ENCODE assay signal across 8 cellular contexts in genomic region chrX:119684312-119684711, GRCh38. TPM values are rescaled to one million over a fixed set of nuclear protein-coding genes. Genes with fewer than 3 reads are reported as not detected.
A peak's percentile ranks its signal among the peaks of the same experiment; 100 is the strongest.
DNase-seq lines count a peak whose midpoint lies in the region; ATAC-seq, FAIRE-seq and TF ChIP-seq lines count a peak whose summit lies in the region.
"Not testable (repeated sequence)": the region's sequence is repeated elsewhere in the genome, so short reads cannot be mapped to it uniquely, and the experiment has no call there.

No MANE protein-coding gene starts in this region.

- not testable (repeated sequence) for ATAC-seq in natural killer cell treated with Interleukin-12 subunit alpha and Interleukin-12 subunit beta and Interleukin-15 and Interleukin-18, amount 100 ng/mL, for 72 hours; stimulated activated naive CD8-positive, alpha-beta T cell treated with anti-CD3 and anti-CD28 coated beads, Interleukin-15, amount 100 ng/mL, for 72 hours

- not testable (repeated sequence) for TF ChIP-seq POLR2A in Peyer's patch (IDR thresholded peaks at IDR 0.05); endothelial cell of umbilical vein (IDR thresholded peaks at IDR 0.05; ENCODE audit: low read depth, low read length)

- H3K4me1 ChIP-seq in A673 (ENCODE audit: insufficient read depth, low read length, poor library complexity, severe bottlenecking) = peaks cover 27% of the 10 kb centered on the region
- H3K4me1 ChIP-seq in HEK293 (ENCODE audit: control insufficient read depth, insufficient read depth, low read length) = peaks cover 11% of the 10 kb centered on the region; the same call in 1 of the 2 replicates
- peaks cover 0 to 24% (median 6%) of the 10 kb centered on the region in 4 donors for H3K4me1 ChIP-seq in Peyer's patch
- H3K4me1 ChIP-seq in endothelial cell of umbilical vein (ENCODE audit: control insufficient read depth, extremely low read depth, insufficient read depth, low read length) = peaks cover 28% of the 10 kb centered on the region

- H3K36me3 Mint-ChIP-seq in activated CD4-positive, alpha-beta T cell treated with anti-CD3 and anti-CD28 coated beads, Interleukin-2, amount 10 ng/mL, durations not matched to agents 7 days and 5 days (ENCODE audit: low read depth) = peaks cover 55% of the 10 kb centered on the region
- H3K36me3 Mint-ChIP-seq in activated naive CD4-positive, alpha-beta T cell treated with anti-CD3 and anti-CD28 coated beads, Interleukin-2, amount 50 U/mL, for 24 hours; natural killer cell treated with Interleukin-12 subunit alpha and Interleukin-12 subunit beta and Interleukin-15 and Interleukin-18, amount 100 ng/mL, for 72 hours: not testable (repeated sequence)

- TF ChIP-seq CTCF in A673 (conservative IDR thresholded peaks at IDR 0.05; ENCODE audit: low read depth, low read length); HEK293 (tag by site-specific recombination; IDR thresholded peaks at IDR 0.05); Peyer's patch (IDR thresholded peaks at IDR 0.05); endothelial cell of umbilical vein (IDR thresholded peaks at IDR 0.05; ENCODE audit: extremely low read depth in 1 of 2, insufficient read depth in 1 of 2, low read depth in 1 of 2, low read length in 2 of 2): not testable (repeated sequence)

- H3K9ac ChIP-seq in endothelial cell of umbilical vein (replicated peaks; ENCODE audit: extremely low read depth, insufficient read depth, low read length) = not testable (repeated sequence)

- peak overlapping the region; percentile 99 for H3K27ac Mint-ChIP-seq in activated CD4-positive, alpha-beta T cell treated with anti-CD3 and anti-CD28 coated beads, Interleukin-2, amount 10 ng/mL, durations not matched to agents 7 days and 5 days
- H3K27ac Mint-ChIP-seq in activated naive CD4-positive, alpha-beta T cell treated with anti-CD3 and anti-CD28 coated beads, Interleukin-2, amount 50 U/mL, for 24 hours = peak overlapping the region; percentile 98
- peak overlapping the region; percentile 99 for H3K27ac Mint-ChIP-seq in natural killer cell treated with Interleukin-12 subunit alpha and Interleukin-12 subunit beta and Interleukin-15 and Interleukin-18, amount 100 ng/mL, for 72 hours
- peak overlapping the region; percentile 91 to 97 for H3K27ac Mint-ChIP-seq in stimulated activated naive CD8-positive, alpha-beta T cell treated with anti-CD3 and anti-CD28 coated beads, Interleukin-15, amount 100 ng/mL, for 72 hours

- CTCF ChIA-PET in A673 (lab: Charles Lee) = not testable (repeated sequence)
- CTCF ChIA-PET in HEK293 (lab: Yijun Ruan, JAX) = interaction anchor here (0.6 kb wide), 1 partner anchor 149 kb away, joined by 5 read pairs; no protein-coding TSS in a partner anchor
- CTCF ChIA-PET in activated CD4-positive, alpha-beta T cell treated with anti-CD3 and anti-CD28 coated beads, Interleukin-2, amount 10 ng/mL, durations not matched to agents 7 days and 5 days (lab: Charles Lee) = interaction anchor here (1.2 to 4.8 kb wide), 5 partner anchors 9 to 62 kb away, joined by 3 to 29 read pairs (median 7); partner anchors contain the start of gene SEPTIN6
- CTCF ChIA-PET in endothelial cell of umbilical vein (lab: Charles Lee) = interaction anchor here (0.7 to 2.6 kb wide), 4 partner anchors 9 to 74 kb away, joined by 3 to 8 read pairs (median 4); partner anchors contain the start of gene SEPTIN6

- H2AFZ ChIP-seq in endothelial cell of umbilical vein (ENCODE audit: low read depth, low read length) = not testable (repeated sequence)

- not testable (repeated sequence) for H3K27me3 ChIP-seq in A673 (replicated peaks; ENCODE audit: insufficient read depth, low read depth, low read length, poor library complexity); Peyer's patch; endothelial cell of umbilical vein (ENCODE audit: control insufficient read depth in 2 of 2, insufficient read depth in 2 of 2, low read length in 2 of 2)

- not testable (repeated sequence) for H3K9me3 ChIP-seq in A673 (ENCODE audit: low read depth, low read length, poor library complexity, severe bottlenecking); HEK293 (ENCODE audit: control insufficient read depth, insufficient read depth, low read depth, low read length); Peyer's patch; endothelial cell of umbilical vein (replicated peaks; ENCODE audit: control insufficient read depth, insufficient read depth, low read length)

- FAIRE-seq in endothelial cell of umbilical vein (lab: Jason Lieb, UNC) = peak; percentile 31

- POLR2A ChIA-PET in A673 (lab: Charles Lee; ENCODE audit: low non-redundant PET); endothelial cell of umbilical vein (lab: Charles Lee): not testable (repeated sequence)
- POLR2A ChIA-PET in HEK293 (lab: Yijun Ruan, JAX) = interaction anchor here (0.6 kb wide), 1 partner anchor 1303 kb away, joined by 3 read pairs; no protein-coding TSS in a partner anchor
- POLR2A ChIA-PET in activated CD4-positive, alpha-beta T cell treated with anti-CD3 and anti-CD28 coated beads, Interleukin-2, amount 10 ng/mL, durations not matched to agents 7 days and 5 days (lab: Charles Lee) = interaction anchor here (0.6 kb wide), 2 partner anchors 13 to 102 kb away, joined by 3 to 6 read pairs; no protein-coding TSS in a partner anchor

- not testable (repeated sequence) for H3K9me1 ChIP-seq in endothelial cell of umbilical vein (replicated peaks; ENCODE audit: control insufficient read depth, extremely low read depth, insufficient read depth, low read length)

- peaks cover 64% of the 10 kb centered on the region for H3K4me1 Mint-ChIP-seq in activated CD4-positive, alpha-beta T cell treated with anti-CD3 and anti-CD28 coated beads, Interleukin-2, amount 10 ng/mL, durations not matched to agents 7 days and 5 days
- peaks cover 64% of the 10 kb centered on the region for H3K4me1 Mint-ChIP-seq in activated naive CD4-positive, alpha-beta T cell treated with anti-CD3 and anti-CD28 coated beads, Interleukin-2, amount 50 U/mL, for 24 hours
- H3K4me1 Mint-ChIP-seq in natural killer cell treated with Interleukin-12 subunit alpha and Interleukin-12 subunit beta and Interleukin-15 and Interleukin-18, amount 100 ng/mL, for 72 hours (ENCODE audit: low read depth in 2 of 2) = peaks cover 60 to 74% of the 10 kb centered on the region in 2 donors
- H3K4me1 Mint-ChIP-seq in stimulated activated naive CD8-positive, alpha-beta T cell treated with anti-CD3 and anti-CD28 coated beads, Interleukin-15, amount 100 ng/mL, for 72 hours = peaks cover 61% of the 10 kb centered on the region

- intact Hi-C loops in A673 (cut with micrococcal nuclease; ENCODE audit: unreplicated experiment); endothelial cell of umbilical vein (cut with micrococcal nuclease): not testable (repeated sequence)

- not testable (repeated sequence) for H3K4me3 ChIP-seq in A673 (ENCODE audit: low read depth, low read length, poor library complexity, severe bottlenecking); HEK293 (ENCODE audit: low read depth, low read length); Peyer's patch; endothelial cell of umbilical vein (replicated peaks in 1 of 3; ENCODE audit: insufficient read depth in 1 of 3, low read depth in 1 of 3, low read length in 3 of 3)

- H3K36me3 ChIP-seq in A673 (ENCODE audit: insufficient read depth, low read length, poor library complexity, severe bottlenecking); HEK293 (ENCODE audit: control insufficient read depth in 2 of 2, insufficient read depth in 1 of 2, low read length in 2 of 2); Peyer's patch; endothelial cell of umbilical vein (ENCODE audit: control insufficient read depth in 2 of 2, extremely low read depth in 1 of 2, insufficient read depth in 2 of 2, low read length in 2 of 2): not testable (repeated sequence)

- H3K79me2 ChIP-seq in endothelial cell of umbilical vein (ENCODE audit: control insufficient read depth, insufficient read depth, low read length) = peaks cover 15% of the 10 kb centered on the region

- not testable (repeated sequence) for H3K4me2 ChIP-seq in endothelial cell of umbilical vein (ENCODE audit: insufficient read depth, low read length)

- peak overlapping the region; percentile 77 for H3K27ac ChIP-seq in A673 (ENCODE audit: low read depth, low read length, poor library complexity, severe bottlenecking)
- not testable (repeated sequence) for H3K27ac ChIP-seq in HEK293 (ENCODE audit: extremely low read depth, low read depth, low read length); endothelial cell of umbilical vein (ENCODE audit: insufficient read depth, low read depth, low read length)
- H3K27ac ChIP-seq in Peyer's patch = peak overlapping the region; percentile 83 to 96 (median 87)

- H3K27me3 Mint-ChIP-seq in activated CD4-positive, alpha-beta T cell treated with anti-CD3 and anti-CD28 coated beads, Interleukin-2, amount 10 ng/mL, durations not matched to agents 7 days and 5 days; activated naive CD4-positive, alpha-beta T cell treated with anti-CD3 and anti-CD28 coated beads, Interleukin-2, amount 50 U/mL, for 24 hours; natural killer cell treated with Interleukin-12 subunit alpha and Interleukin-12 subunit beta and Interleukin-15 and Interleukin-18, amount 100 ng/mL, for 72 hours; stimulated activated naive CD8-positive, alpha-beta T cell treated with anti-CD3 and anti-CD28 coated beads, Interleukin-15, amount 100 ng/mL, for 72 hours: not testable (repeated sequence)

- DNase-seq in A673 (ENCODE audit: low spot score); Peyer's patch; endothelial cell of umbilical vein (ENCODE audit: low read depth, low spot score); natural killer cell treated with Interleukin-12 subunit alpha and Interleukin-12 subunit beta and Interleukin-15 and Interleukin-18, amount 100 ng/mL, for 72 hours (ENCODE audit: low spot score); stimulated activated naive CD8-positive, alpha-beta T cell treated with anti-CD3 and anti-CD28 coated beads, Interleukin-15, amount 100 ng/mL, for 72 hours: not testable (repeated sequence)
- peak; percentile 45 for DNase-seq in activated CD4-positive, alpha-beta T cell treated with anti-CD3 and anti-CD28 coated beads, Interleukin-2, amount 10 ng/mL, durations not matched to agents 7 days and 5 days

- not testable (repeated sequence) for H4K20me1 ChIP-seq in endothelial cell of umbilical vein (replicated peaks; ENCODE audit: control insufficient read depth, extremely low read depth, insufficient read depth, low read length)

- dilution Hi-C loops in endothelial cell of umbilical vein (cut with MboI; ENCODE audit: extremely low pct_ligation_motif_present, low sequenced_read_pairs) = not testable (repeated sequence)

- not testable (repeated sequence) for BruUV-seq in A673 (replicated peaks; lab: Mats Ljungman, UMichigan); endothelial cell of umbilical vein (replicated peaks; lab: Mats Ljungman, UMichigan)

- not testable (repeated sequence) for H3K9me3 Mint-ChIP-seq in activated CD4-positive, alpha-beta T cell treated with anti-CD3 and anti-CD28 coated beads, Interleukin-2, amount 10 ng/mL, durations not matched to agents 7 days and 5 days; activated naive CD4-positive, alpha-beta T cell treated with anti-CD3 and anti-CD28 coated beads, Interleukin-2, amount 50 U/mL, for 24 hours; natural killer cell treated with Interleukin-12 subunit alpha and Interleukin-12 subunit beta and Interleukin-15 and Interleukin-18, amount 100 ng/mL, for 72 hours; stimulated activated naive CD8-positive, alpha-beta T cell treated with anti-CD3 and anti-CD28 coated beads, Interleukin-15, amount 100 ng/mL, for 72 hours

- peak overlapping the region; percentile 85 for H3K4me3 Mint-ChIP-seq in activated CD4-positive, alpha-beta T cell treated with anti-CD3 and anti-CD28 coated beads, Interleukin-2, amount 10 ng/mL, durations not matched to agents 7 days and 5 days
- H3K4me3 Mint-ChIP-seq in activated naive CD4-positive, alpha-beta T cell treated with anti-CD3 and anti-CD28 coated beads, Interleukin-2, amount 50 U/mL, for 24 hours = peak overlapping the region; percentile 92
- H3K4me3 Mint-ChIP-seq in natural killer cell treated with Interleukin-12 subunit alpha and Interleukin-12 subunit beta and Interleukin-15 and Interleukin-18, amount 100 ng/mL, for 72 hours = peak overlapping the region; percentile 98
- H3K4me3 Mint-ChIP-seq in stimulated activated naive CD8-positive, alpha-beta T cell treated with anti-CD3 and anti-CD28 coated beads, Interleukin-15, amount 100 ng/mL, for 72 hours = peak overlapping the region; percentile 96 to 97

RNA-seq across cellular contexts. Expression of gene SEPTIN6, which starts 8.7 kb away (rescaled TPM):
- total RNA-seq in A673 (2021) = 61.5 and 69.1 TPM in 2 replicates
- 100 to 1,000 TPM in 1 of 4 donors, 10 to 100 TPM in 2, 1 to 10 TPM in 1; 4.9 to 116 (median 15.5) TPM for total RNA-seq in Peyer's patch
- total RNA-seq in activated CD4-positive, alpha-beta T cell treated with anti-CD3 and anti-CD28 coated beads, Interleukin-2, amount 10 ng/mL, durations not matched to agents 7 days and 5 days = 100 to 1,000 TPM; 298 to 329 TPM
- 22.2 and 31.8 TPM in 2 replicates for total RNA-seq in endothelial cell of umbilical vein
- 15.8 and 23.1 TPM in 2 replicates for polyA plus RNA-seq in endothelial cell of umbilical vein
- 23.1 and 24.3 TPM in 2 replicates for polyA plus RNA-seq in endothelial cell of umbilical vein (2011; cell fraction: cytosol; rRNA removed)
- polyA plus RNA-seq in endothelial cell of umbilical vein (2011; cell fraction: nucleus; rRNA removed) = 13.8 and 18.5 TPM in 2 replicates
- 21.5 and 23.4 TPM in 2 replicates for polyA plus RNA-seq in endothelial cell of umbilical vein (2012)
- polyA minus RNA-seq in endothelial cell of umbilical vein = 44.5 and 51.3 TPM in 2 replicates
- polyA minus RNA-seq in endothelial cell of umbilical vein (2011; cell fraction: cytosol; rRNA and poly(A)+ RNA removed) = 22.1 TPM
- polyA minus RNA-seq in endothelial cell of umbilical vein (2011; cell fraction: nucleus; rRNA and poly(A)+ RNA removed) = 9.2 and 11.5 TPM in 2 replicates
- total RNA-seq in natural killer cell treated with Interleukin-12 subunit alpha and Interleukin-12 subunit beta and Interleukin-15 and Interleukin-18, amount 100 ng/mL, for 72 hours = 10 to 100 TPM; 79.7 to 84.0 TPM
